Comparison of ENCODE assay signal across 1 cellular context in genomic region chr5:43556857-43557593, GRCh38.
A peak's percentile ranks its signal among the peaks of the same experiment; 100 is the strongest.
TF ChIP-seq lines count a peak whose summit lies in the region.

Gene PAIP1 (minus strand): TSS chr5:43557077. CDS start chr5:43556846, 231 bp downstream.

TF ChIP-seq in HepG2, 621 proteins besides CTCF, POLR2A, EP300 and RAD21 (continued from another document and continues in another):
- peak; percentile 47; the same call in 1 of the 2 replicates for TF ChIP-seq ZNF142 (CRISPR knock-in tag; IDR thresholded peaks at IDR 0.05)
- no peak for TF ChIP-seq AKAP8 (CRISPR knock-in tag; IDR thresholded peaks at IDR 0.05)
- TF ChIP-seq ZNF552 (CRISPR knock-in tag; IDR thresholded peaks at IDR 0.05; ENCODE audit: borderline replicate concordance): no peak
- TF ChIP-seq POLR2AphosphoS2 (IDR thresholded peaks at IDR 0.05; ENCODE audit: low read depth, low read length): no peak
- peak; percentile 91 for TF ChIP-seq ZMYM4 (CRISPR knock-in tag; IDR thresholded peaks at IDR 0.05)
- TF ChIP-seq PHF20 (CRISPR knock-in tag; IDR thresholded peaks at IDR 0.05): peak; percentile 38; the same call in 1 of the 2 replicates
- TF ChIP-seq ZFP91 (CRISPR knock-in tag; IDR thresholded peaks at IDR 0.05; ENCODE audit: borderline replicate concordance): peak; percentile 75; the same call in 1 of the 2 replicates
- TF ChIP-seq PBX3 (CRISPR knock-in tag; IDR thresholded peaks at IDR 0.05; ENCODE audit: borderline replicate concordance): no peak
- TF ChIP-seq DNMT1 (CRISPR knock-in tag; IDR thresholded peaks at IDR 0.05): no peak
- TF ChIP-seq MBNL3 (CRISPR knock-in tag; conservative IDR thresholded peaks at IDR 0.05): no peak
- TF ChIP-seq POGK (CRISPR knock-in tag; conservative IDR thresholded peaks at IDR 0.05): no peak
- no peak for TF ChIP-seq ZNF652 (CRISPR knock-in tag; IDR thresholded peaks at IDR 0.05; ENCODE audit: borderline replicate concordance, low read depth)
- TF ChIP-seq MTF1 (CRISPR knock-in tag; IDR thresholded peaks at IDR 0.05): no peak
- TF ChIP-seq SRSF4 (IDR thresholded peaks at IDR 0.05; ENCODE audit: low read depth, low read length, poor library complexity, severe bottlenecking): no peak
- no peak for TF ChIP-seq ATRX (CRISPR knock-in tag; IDR thresholded peaks at IDR 0.05; ENCODE audit: borderline replicate concordance)
- TF ChIP-seq MEF2D (CRISPR knock-in tag; IDR thresholded peaks at IDR 0.05): no peak
- no peak for TF ChIP-seq TRIM22 (IDR thresholded peaks at IDR 0.05)
- TF ChIP-seq DZIP1 (CRISPR knock-in tag; IDR thresholded peaks at IDR 0.05): no peak
- TF ChIP-seq ZNF644 (CRISPR knock-in tag; IDR thresholded peaks at IDR 0.05; ENCODE audit: low read depth): no peak
- TF ChIP-seq RBFOX2 (IDR thresholded peaks at IDR 0.05; ENCODE audit: low read depth, low read length): peak; percentile 98
- TF ChIP-seq GABPB1 (CRISPR knock-in tag; IDR thresholded peaks at IDR 0.05): peak; percentile 66; the same call in 1 of the 2 replicates
- TF ChIP-seq NFIB (CRISPR knock-in tag; IDR thresholded peaks at IDR 0.05; ENCODE audit: borderline replicate concordance): no peak
- TF ChIP-seq ZNF253 (CRISPR knock-in tag; IDR thresholded peaks at IDR 0.05; ENCODE audit: borderline replicate concordance): no peak
- no peak for TF ChIP-seq ZNF747 (CRISPR knock-in tag; IDR thresholded peaks at IDR 0.05; ENCODE audit: borderline replicate concordance)
- no peak for TF ChIP-seq ZNF232 (CRISPR knock-in tag; IDR thresholded peaks at IDR 0.05; ENCODE audit: borderline replicate concordance)
- TF ChIP-seq SIN3A (IDR thresholded peaks at IDR 0.05; ENCODE audit: borderline replicate concordance, low read depth, low read length): no peak
- no peak for TF ChIP-seq TIGD3 (CRISPR knock-in tag; IDR thresholded peaks at IDR 0.05; ENCODE audit: borderline replicate concordance)
- TF ChIP-seq MIER3 (CRISPR knock-in tag; IDR thresholded peaks at IDR 0.05; ENCODE audit: borderline replicate concordance): no peak
- TF ChIP-seq GZF1 (CRISPR knock-in tag; IDR thresholded peaks at IDR 0.05): no peak
- TF ChIP-seq SCMH1 (CRISPR knock-in tag; IDR thresholded peaks at IDR 0.05; ENCODE audit: borderline replicate concordance): no peak
- no peak for TF ChIP-seq FOSL2 (CRISPR knock-in tag; IDR thresholded peaks at IDR 0.05)
- no peak for TF ChIP-seq IKZF1 (IDR thresholded peaks at IDR 0.05)
- TF ChIP-seq CSRNP2 (CRISPR knock-in tag; conservative IDR thresholded peaks at IDR 0.05; ENCODE audit: low read depth): no peak
- TF ChIP-seq ZNF230 (CRISPR knock-in tag; IDR thresholded peaks at IDR 0.05): peak; percentile 46; the same call in 1 of the 2 replicates
- TF ChIP-seq ZXDC (CRISPR knock-in tag; IDR thresholded peaks at IDR 0.05): no peak
- TF ChIP-seq LCORL (IDR thresholded peaks at IDR 0.05): no peak
- TF ChIP-seq LCORL (CRISPR knock-in tag; IDR thresholded peaks at IDR 0.05): no peak
- no peak for TF ChIP-seq RFX3 (CRISPR knock-in tag; IDR thresholded peaks at IDR 0.05)
- no peak for TF ChIP-seq ZNF569 (CRISPR knock-in tag; IDR thresholded peaks at IDR 0.05; ENCODE audit: borderline replicate concordance)
